ENCODE assay signal across 8 cellular contexts in the genomic region with DNA sequence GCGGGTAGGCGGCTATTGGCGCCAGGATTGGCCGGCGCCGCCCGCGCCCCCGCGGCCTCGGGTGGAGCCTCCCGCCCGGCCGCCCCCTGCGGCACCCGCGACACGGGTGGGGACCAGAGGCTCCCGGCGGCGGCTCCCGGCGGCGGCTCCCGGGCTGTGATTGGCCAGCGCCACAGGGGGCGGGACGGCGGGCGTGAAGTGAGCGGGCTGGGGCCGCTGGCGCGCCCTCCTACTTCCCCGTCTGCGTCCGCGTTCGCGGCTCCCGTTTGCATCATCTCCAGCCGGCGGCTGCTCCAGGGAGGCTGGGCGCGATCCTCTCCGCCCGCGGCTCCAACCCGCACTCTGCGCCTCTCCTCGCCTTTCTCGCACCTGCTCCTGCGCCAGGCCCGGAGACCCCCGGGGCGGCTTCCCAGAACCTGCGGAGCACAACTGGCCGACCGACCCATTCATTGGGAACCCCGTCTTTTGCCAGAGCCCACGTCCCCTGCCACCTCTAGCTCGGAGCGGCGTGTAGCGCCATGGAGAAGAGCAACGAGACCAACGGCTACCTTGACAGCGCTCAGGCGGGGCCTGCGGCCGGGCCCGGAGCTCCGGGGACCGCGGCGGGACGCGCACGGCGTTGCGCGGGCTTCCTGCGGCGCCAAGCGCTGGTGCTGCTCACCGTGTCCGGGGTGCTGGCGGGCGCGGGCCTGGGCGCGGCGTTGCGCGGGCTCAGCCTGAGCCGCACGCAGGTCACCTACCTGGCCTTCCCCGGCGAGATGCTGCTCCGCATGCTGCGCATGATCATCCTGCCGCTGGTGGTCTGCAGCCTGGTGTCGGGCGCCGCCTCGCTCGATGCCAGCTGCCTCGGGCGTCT. TPM values are rescaled to one million over a fixed set of nuclear protein-coding genes. Genes with fewer than 3 reads are reported as not detected.
DNase-seq lines count a peak whose midpoint lies in the region; ATAC-seq and TF ChIP-seq lines count a peak whose summit lies in the region.

TSS of gene SLC1A4 (plus strand) at position 274 of the 856 bp plus-strand sequence. CDS start at position 519, 245 bp downstream.

- H3K36me3 ChIP-seq in SU-DHL-6 (ENCODE audit: low read length) (no peaks in the 10 kb centered on the region), cardiac muscle cell (no peaks in the 10 kb centered on the region)

- H3K4me3 ChIP-seq in SU-DHL-6 (ENCODE audit: insufficient read depth, low read length, poor library complexity, severe bottlenecking) (peak within 1 kb of the TSS; percentile 88), cardiac muscle cell (peak within 1 kb of the TSS; percentile 82)

- POLR2A ChIA-PET in activated naive CD8-positive, alpha-beta T cell treated with anti-CD3 and anti-CD28 coated beads, Interleukin-2, amount 10 ng/mL, durations not matched to agents 7 days and 5 days (lab: Charles Lee): interaction anchor here (0.5 to 3.3 kb wide), 9 partner anchors 42 to 418 kb away, joined by 3 to 24 read pairs (median 3); partner anchors contain the start of genes CEP68 and RAB1A

- peaks cover 8% of the 10 kb centered on the region for H3K27me3 Mint-ChIP-seq in activated naive CD8-positive, alpha-beta T cell treated with anti-CD3 and anti-CD28 coated beads, Interleukin-2, amount 10 ng/mL, durations not matched to agents 7 days and 5 days
- H3K27me3 Mint-ChIP-seq in type B pancreatic cell: peaks cover 21% of the 10 kb centered on the region

- H3K4me1 ChIP-seq in cardiac muscle cell (ENCODE audit: low read depth): peaks cover 4% of the 10 kb centered on the region

- ATAC-seq in HG02610 (IDR thresholded peaks at IDR 0.05; ENCODE audit: unreplicated experiment): peak; percentile 75
- peak; percentile 89 for ATAC-seq in activated naive CD8-positive, alpha-beta T cell treated with anti-CD3 and anti-CD28 coated beads, Interleukin-2, amount 10 ng/mL, durations not matched to agents 7 days and 5 days (ENCODE audit: low read depth)

- H3K9me3 ChIP-seq in SU-DHL-6 (ENCODE audit: insufficient read depth, low read length) (no peaks in the 10 kb centered on the region), cardiac muscle cell (ENCODE audit: low read depth) (no peaks in the 10 kb centered on the region)

- peaks cover 48% of the 10 kb centered on the region for H3K4me1 Mint-ChIP-seq in activated naive CD8-positive, alpha-beta T cell treated with anti-CD3 and anti-CD28 coated beads, Interleukin-2, amount 10 ng/mL, durations not matched to agents 7 days and 5 days
- peaks cover 30% of the 10 kb centered on the region for H3K4me1 Mint-ChIP-seq in type B pancreatic cell (ENCODE audit: unreplicated experiment)

- no peaks in the 10 kb centered on the region for H3K9me3 Mint-ChIP-seq in activated naive CD8-positive, alpha-beta T cell treated with anti-CD3 and anti-CD28 coated beads, Interleukin-2, amount 10 ng/mL, durations not matched to agents 7 days and 5 days
- no peaks in the 10 kb centered on the region for H3K9me3 Mint-ChIP-seq in type B pancreatic cell

- peaks cover 15% of the 10 kb centered on the region for H3K36me3 Mint-ChIP-seq in activated naive CD8-positive, alpha-beta T cell treated with anti-CD3 and anti-CD28 coated beads, Interleukin-2, amount 10 ng/mL, durations not matched to agents 7 days and 5 days
- H3K36me3 Mint-ChIP-seq in type B pancreatic cell: peaks cover 3% of the 10 kb centered on the region

- H3K27me3 ChIP-seq in SU-DHL-6 (ENCODE audit: low read length) (no peaks in the 10 kb centered on the region), cardiac muscle cell (peaks cover 46% of the 10 kb centered on the region)

- TF ChIP-seq CTCF in GM10266 (IDR thresholded peaks at IDR 0.05; ENCODE audit: control insufficient read depth, insufficient read depth, low read depth, missing control alignments): no peak
- no peak for TF ChIP-seq CTCF in SU-DHL-6 (IDR thresholded peaks at IDR 0.05; ENCODE audit: insufficient read depth, low read length, poor library complexity, severe bottlenecking)
- no peak for TF ChIP-seq CTCF in cardiac muscle cell (IDR thresholded peaks at IDR 0.05; ENCODE audit: low read depth, low read length)
- TF ChIP-seq CTCF in type B pancreatic cell (conservative IDR thresholded peaks at IDR 0.05): no peak

- H3K9ac ChIP-seq in SU-DHL-6 (ENCODE audit: low read length): peak within 1 kb of the TSS; percentile 99

- H3K27ac Mint-ChIP-seq in activated naive CD8-positive, alpha-beta T cell treated with anti-CD3 and anti-CD28 coated beads, Interleukin-2, amount 10 ng/mL, durations not matched to agents 7 days and 5 days: peak within 1 kb of the TSS; percentile 80
- peak within 1 kb of the TSS; percentile 92 for H3K27ac Mint-ChIP-seq in type B pancreatic cell

- H4K20me1 ChIP-seq in SU-DHL-6 (ENCODE audit: low read depth, low read length): peaks cover 7% of the 10 kb centered on the region; the same call in 1 of the 2 replicates

- H2AFZ ChIP-seq in SU-DHL-6 (ENCODE audit: low read depth, low read length, severe bottlenecking): peak within 1 kb of the TSS; percentile 52

- peak within 1 kb of the TSS; percentile 92 for H3K4me3 Mint-ChIP-seq in activated naive CD8-positive, alpha-beta T cell treated with anti-CD3 and anti-CD28 coated beads, Interleukin-2, amount 10 ng/mL, durations not matched to agents 7 days and 5 days
- H3K4me3 Mint-ChIP-seq in type B pancreatic cell: peak within 1 kb of the TSS; percentile 95

- H3F3A ChIP-seq in SU-DHL-6 (ENCODE audit: insufficient read depth): peaks cover 2% of the 10 kb centered on the region; the same call in 1 of the 2 replicates

- DNase-seq in GM10266 (ENCODE audit: extremely low spot score): peak; percentile 97
- peak; percentile 75 for DNase-seq in NCI-H1092 treated with DMSO at 0.1 percent for 48 hours (lab: John Stamatoyannopoulos, UW)
- DNase-seq in activated naive CD8-positive, alpha-beta T cell treated with anti-CD3 and anti-CD28 coated beads, Interleukin-2, amount 10 ng/mL, durations not matched to agents 7 days and 5 days: peak; percentile 93
- peak; percentile 92 to 94 for DNase-seq in cardiac muscle cell (ENCODE audit: low read depth in 1 of 2, low spot score in 1 of 2)
- DNase-seq in pons (ENCODE audit: low spot score): peak; percentile 77
- DNase-seq in type B pancreatic cell (ENCODE audit: extremely low spot score, unreplicated experiment): no peak

- no peaks in the 10 kb centered on the region for H3K9me2 ChIP-seq in SU-DHL-6 (replicated peaks; ENCODE audit: insufficient read depth, low read length)

- peaks cover 51% of the 10 kb centered on the region for H3K79me2 ChIP-seq in SU-DHL-6 (ENCODE audit: insufficient read depth, low read length)

- peak within 1 kb of the TSS; percentile 99 for H3K4me2 ChIP-seq in SU-DHL-6 (ENCODE audit: low read depth, low read length, poor library complexity, severe bottlenecking)

- H3K27ac ChIP-seq in SU-DHL-6 (ENCODE audit: low read depth, low read length): peak within 1 kb of the TSS; percentile 83
- peak within 1 kb of the TSS; percentile 86 for H3K27ac ChIP-seq in cardiac muscle cell

RNA-seq across cellular contexts. Expression of gene SLC1A4, which starts in this region (rescaled TPM):
- 10 to 100 TPM; 26.8 to 27.0 TPM for total RNA-seq in activated naive CD8-positive, alpha-beta T cell treated with anti-CD3 and anti-CD28 coated beads, Interleukin-2, amount 10 ng/mL, durations not matched to agents 7 days and 5 days
- 31.7 and 46.8 TPM in 2 replicates for total RNA-seq in cardiac muscle cell
- polyA plus RNA-seq in cardiac muscle cell: 34.2 and 37.1 TPM in 2 replicates
- 11.3 and 13.1 TPM in 2 replicates for total RNA-seq in type B pancreatic cell (ENCODE audit: low replicate concordance)
